Comparison of ENCODE assay signal across 8 cellular contexts in the genomic region with DNA sequence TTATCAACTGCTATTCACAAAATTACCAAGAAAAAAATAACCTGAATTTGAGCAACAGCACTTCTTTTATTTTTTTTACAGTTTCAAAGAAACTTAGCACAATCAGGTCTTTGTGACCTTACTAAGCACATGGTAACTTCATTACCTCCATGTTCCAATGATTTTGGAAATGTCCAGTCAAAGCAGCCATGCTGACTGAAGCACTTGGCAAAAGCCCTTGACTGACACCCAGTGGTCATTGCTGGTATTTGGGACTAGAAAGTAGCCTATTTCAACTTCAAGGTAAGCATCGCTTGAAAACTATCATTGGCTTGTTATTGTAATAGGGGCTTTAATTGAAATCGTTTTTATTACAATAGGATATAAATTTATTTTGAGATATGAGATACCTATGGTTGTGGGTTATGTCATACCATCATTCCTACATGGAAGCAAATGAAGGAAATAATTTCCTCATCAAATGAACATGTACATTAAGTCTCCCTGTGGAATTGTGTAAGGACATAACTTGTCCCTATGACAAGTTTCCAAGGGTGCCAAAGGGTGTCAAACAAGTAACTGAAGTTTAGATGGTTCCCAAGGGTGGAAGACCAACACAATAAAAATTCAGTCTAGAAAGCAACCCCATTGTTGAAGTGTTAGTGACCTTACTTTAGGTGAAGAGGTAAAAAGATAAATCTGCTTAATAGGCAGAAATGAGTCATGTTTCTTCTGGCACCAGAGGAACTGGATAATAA.
DNase-seq lines count a peak whose midpoint lies in the region; ATAC-seq lines count a peak whose summit lies in the region.

No MANE protein-coding gene starts in this region.

- DNase-seq in DMS153 treated with DMSO at 0.1 percent for 48 hours (lab: John Stamatoyannopoulos, UW; ENCODE audit: unreplicated experiment) (peak; percentile 38), NCI-H526 treated with DMSO at 0.1 percent for 48 hours (lab: John Stamatoyannopoulos, UW) (peak; percentile 34), activated T-cell treated with anti-CD3 and anti-CD28 coated beads for 48 hours (ENCODE audit: low read depth) (peak; percentile 8), germinal center (ENCODE audit: low spot score) (peak; percentile 19), posterior cingulate gyrus (peak in 9 of 10 donors; percentile 15 to 86 (median 63))
- no peak for DNase-seq in activated effector memory CD4-positive, alpha-beta T cell treated with Interleukin-2 at 50 U/mL for 16 hours

- intact Hi-C loops in posterior cingulate gyrus (cut with DNase I) = loop anchor here (2.0 to 10.0 kb wide), 2 partner anchors 1062 to 1912 kb away; no protein-coding TSS in a partner anchor

- peak; percentile 94 for ATAC-seq in GM19351 (IDR thresholded peaks at IDR 0.05; ENCODE audit: unreplicated experiment)
- peak; percentile 85 for ATAC-seq in HG03196 (IDR thresholded peaks at IDR 0.05; ENCODE audit: unreplicated experiment)
